In genomic region chr6:142844065-142844755, GRCh38 we compare ENCODE assay signal across 8 cellular contexts.
A peak's percentile ranks its signal among the peaks of the same experiment; 100 is the strongest.
DNase-seq lines count a peak whose midpoint lies in the region; ATAC-seq and TF ChIP-seq lines count a peak whose summit lies in the region.

No MANE protein-coding gene starts in this region.

- H3K36me3 Mint-ChIP-seq in HFFc6 (ENCODE audit: low read depth) (no peaks in the 10 kb centered on the region), neural crest cell (ENCODE audit: low read depth) (no peaks in the 10 kb centered on the region)
- H3K36me3 Mint-ChIP-seq in activated naive CD8-positive, alpha-beta T cell treated with anti-CD3 and anti-CD28 coated beads, Interleukin-2, amount 10 ng/mL, durations not matched to agents 7 days and 5 days = no peaks in the 10 kb centered on the region

- TF ChIP-seq CTCF in HFFc6 (IDR thresholded peaks at IDR 0.05) (no peak), neural crest cell (conservative IDR thresholded peaks at IDR 0.05) (no peak)

- no peaks in the 10 kb centered on the region for H3K27me3 Mint-ChIP-seq in HFFc6 (ENCODE audit: insufficient read depth)
- H3K27me3 Mint-ChIP-seq in activated naive CD8-positive, alpha-beta T cell treated with anti-CD3 and anti-CD28 coated beads, Interleukin-2, amount 10 ng/mL, durations not matched to agents 7 days and 5 days = no peaks in the 10 kb centered on the region
- no peaks in the 10 kb centered on the region for H3K27me3 Mint-ChIP-seq in neural crest cell (ENCODE audit: low read depth)

- H3K4me3 Mint-ChIP-seq in HFFc6 (peak overlapping the region; percentile 85), neural crest cell (peak overlapping the region; percentile 24)
- peak overlapping the region; percentile 80 for H3K4me3 Mint-ChIP-seq in activated naive CD8-positive, alpha-beta T cell treated with anti-CD3 and anti-CD28 coated beads, Interleukin-2, amount 10 ng/mL, durations not matched to agents 7 days and 5 days

- DNase-seq in EL (peak; percentile 52), HFFc6 (peak; percentile 55), neural crest cell (ENCODE audit: low read depth, low spot score) (no peak), SK-N-DZ (ENCODE audit: low spot score) (no peak), NCI-H187 treated with DMSO at 0.1 percent for 48 hours (lab: John Stamatoyannopoulos, UW) (no peak)
- no peak for DNase-seq in activated naive CD8-positive, alpha-beta T cell treated with anti-CD3 and anti-CD28 coated beads, Interleukin-2, amount 10 ng/mL, durations not matched to agents 7 days and 5 days

- H3K4me1 Mint-ChIP-seq in HFFc6 (ENCODE audit: low read depth) = peaks cover 91% of the 10 kb centered on the region
- H3K4me1 Mint-ChIP-seq in activated naive CD8-positive, alpha-beta T cell treated with anti-CD3 and anti-CD28 coated beads, Interleukin-2, amount 10 ng/mL, durations not matched to agents 7 days and 5 days = peaks cover 69% of the 10 kb centered on the region
- H3K4me1 Mint-ChIP-seq in neural crest cell = peaks cover 46% of the 10 kb centered on the region

- no peaks in the 10 kb centered on the region for H3K9me3 Mint-ChIP-seq in HFFc6
- H3K9me3 Mint-ChIP-seq in activated naive CD8-positive, alpha-beta T cell treated with anti-CD3 and anti-CD28 coated beads, Interleukin-2, amount 10 ng/mL, durations not matched to agents 7 days and 5 days = no peaks in the 10 kb centered on the region
- H3K9me3 Mint-ChIP-seq in neural crest cell = no peaks in the 10 kb centered on the region

- H3K27ac Mint-ChIP-seq in HFFc6 = peak overlapping the region; percentile 92
- peak overlapping the region; percentile 87 for H3K27ac Mint-ChIP-seq in activated naive CD8-positive, alpha-beta T cell treated with anti-CD3 and anti-CD28 coated beads, Interleukin-2, amount 10 ng/mL, durations not matched to agents 7 days and 5 days
- H3K27ac Mint-ChIP-seq in neural crest cell (ENCODE audit: unreplicated experiment) = no peak overlapping the region

- POLR2A ChIA-PET in activated naive CD8-positive, alpha-beta T cell treated with anti-CD3 and anti-CD28 coated beads, Interleukin-2, amount 10 ng/mL, durations not matched to agents 7 days and 5 days (lab: Charles Lee) = interaction anchor here (1.2 to 6.1 kb wide), 5 partner anchors 12 to 103 kb away, joined by 3 to 49 read pairs (median 10); no protein-coding TSS in a partner anchor

- no peak for ATAC-seq in activated naive CD8-positive, alpha-beta T cell treated with anti-CD3 and anti-CD28 coated beads, Interleukin-2, amount 10 ng/mL, durations not matched to agents 7 days and 5 days (ENCODE audit: low read depth)
- ATAC-seq in HG02852 (IDR thresholded peaks at IDR 0.05; ENCODE audit: unreplicated experiment) = no peak
- ATAC-seq in GM19351 (IDR thresholded peaks at IDR 0.05; ENCODE audit: unreplicated experiment) = no peak

Comparison
In these comparisons a context has a peak if more than half of its experiments do, and no peak if none do; other contexts are left out.
1. DNase-seq: peak in EL (single experiment) and HFFc6 (single experiment); none in activated naive CD8-positive, alpha-beta T cell treated with anti-CD3 and anti-CD28 coated beads, Interleukin-2, amount 10 ng/mL, durations not matched to agents 7 days and 5 days (single experiment), neural crest cell (single experiment), SK-N-DZ (single experiment) and NCI-H187 treated with DMSO at 0.1 percent for 48 hours (single experiment).
2. H3K4me3 Mint-ChIP-seq: peak in every context shown above with its lines; median percentile 85 in HFFc6; 80 in activated naive CD8-positive, alpha-beta T cell treated with anti-CD3 and anti-CD28 coated beads, Interleukin-2, amount 10 ng/mL, durations not matched to agents 7 days and 5 days; 24 in neural crest cell.